27 cellular contexts compared by ENCODE assay signal in the genomic region with DNA sequence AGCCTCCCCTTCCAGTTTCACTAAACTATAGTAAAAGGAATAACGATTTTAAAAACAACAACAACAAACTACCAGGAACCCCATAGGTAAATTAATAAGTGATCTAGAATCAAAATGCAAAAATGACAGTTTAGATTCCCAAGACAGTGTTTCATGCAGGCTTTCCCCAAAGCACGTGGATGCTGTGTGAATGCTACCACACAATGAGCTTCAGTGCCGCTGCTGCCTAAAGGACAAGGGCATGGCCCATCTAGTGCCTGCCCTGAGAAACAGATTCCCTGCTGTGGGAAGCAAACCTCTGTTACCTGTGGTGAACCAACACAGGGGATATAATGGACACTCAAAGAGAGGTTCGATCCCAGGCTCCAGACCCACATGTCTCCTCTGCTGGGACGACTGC. TPM values are rescaled to one million over a fixed set of nuclear protein-coding genes. Genes with fewer than 3 reads are reported as not detected.
"Had no signal": no experiment of that assay in that cellular context is flagged by ENCODE, and none has a peak within 500 bp of the region (broad histone marks: within the 10 kb centered on the region; RNA-seq: fewer than 3 reads in every experiment).

No MANE protein-coding gene starts in this region.

- H3K9me3 Mint-ChIP-seq: activated naive CD4-positive, alpha-beta T cell treated with anti-CD3 and anti-CD28 coated beads for 36 hours; activated naive CD8-positive, alpha-beta T cell treated with anti-CD3 and anti-CD28 coated beads, Interleukin-2, amount 10 ng/mL, durations not matched to agents 7 days and 5 days; IgD-negative memory B cell; WTC11 had no signal

- DNase-seq: activated CD4-positive, alpha-beta T cell treated with anti-CD3 and anti-CD28 coated beads, Interleukin-2, amount 50 U/mL, for 4 hours; activated CD4-positive, CD25-positive, alpha-beta regulatory T cell treated with anti-CD3 and anti-CD28 coated beads, Interleukin-2, amount 50 U/mL, for 72 hours; activated CD8-positive, alpha-beta memory T cell treated with anti-CD3 and anti-CD28 coated beads, Interleukin-2, amount 50 U/mL, for 48 hours; activated CD8-positive, alpha-beta T cell treated with anti-CD3 and anti-CD28 coated beads, Interleukin-2, amount 10 ng/mL, durations not matched to agents 7 days and 5 days; activated gamma-delta T cell; activated naive CD4-positive, alpha-beta T cell treated with anti-CD3 and anti-CD28 coated beads for 36 hours; activated naive CD8-positive, alpha-beta T cell treated with anti-CD3 and anti-CD28 coated beads, Interleukin-2, amount 10 ng/mL, durations not matched to agents 7 days and 5 days; activated T-cell treated with anti-CD3 and anti-CD28 coated beads, Interleukin-2, amount 50 U/mL, for 1 hour; aorta; central memory CD4-positive, alpha-beta T cell; KG1; NCI-H1048; NCI-H1694 treated with DMSO at 0.1 percent for 48 hours; NCI-H2029 treated with DMSO at 0.1 percent for 48 hours; NCI-H345; NCI-H510A; NCI-H526 treated with DMSO at 0.1 percent for 48 hours; NK-92 treated with Interleukin-12 subunit alpha and Interleukin-12 subunit beta, amount 100 ng/mL, for 24 hours; OCI-M1; SIG-M5; T-helper 17 cell; T-helper 9 cell had no signal

- H3K36me3 ChIP-seq: breast epithelium had no signal

- H3K4me3 ChIP-seq: breast epithelium had no signal

- H3K9me3 ChIP-seq: breast epithelium had no signal

- H3K27me3 ChIP-seq: breast epithelium had no signal

- H3K36me3 Mint-ChIP-seq: activated naive CD8-positive, alpha-beta T cell treated with anti-CD3 and anti-CD28 coated beads, Interleukin-2, amount 10 ng/mL, durations not matched to agents 7 days and 5 days; IgD-negative memory B cell; WTC11 had no signal

- H3K4me1 ChIP-seq: breast epithelium had no signal

- H3K4me3 Mint-ChIP-seq: activated CD8-positive, alpha-beta T cell treated with anti-CD3 and anti-CD28 coated beads, Interleukin-2, amount 10 ng/mL, durations not matched to agents 7 days and 5 days; activated naive CD4-positive, alpha-beta T cell treated with anti-CD3 and anti-CD28 coated beads for 36 hours; activated naive CD8-positive, alpha-beta T cell treated with anti-CD3 and anti-CD28 coated beads, Interleukin-2, amount 10 ng/mL, durations not matched to agents 7 days and 5 days; IgD-negative memory B cell; T-helper 17 cell; WTC11 had no signal

- ATAC-seq: activated CD8-positive, alpha-beta T cell treated with anti-CD3 and anti-CD28 coated beads, Interleukin-2, amount 10 ng/mL, durations not matched to agents 7 days and 5 days; T-helper 17 cell; WTC11 had no signal

- H3K27ac Mint-ChIP-seq: activated CD8-positive, alpha-beta T cell treated with anti-CD3 and anti-CD28 coated beads, Interleukin-2, amount 10 ng/mL, durations not matched to agents 7 days and 5 days; activated naive CD4-positive, alpha-beta T cell treated with anti-CD3 and anti-CD28 coated beads for 36 hours; activated naive CD8-positive, alpha-beta T cell treated with anti-CD3 and anti-CD28 coated beads, Interleukin-2, amount 10 ng/mL, durations not matched to agents 7 days and 5 days; IgD-negative memory B cell; T-helper 17 cell; WTC11 had no signal

- H3K27ac ChIP-seq: breast epithelium had no signal

- H3K4me1 Mint-ChIP-seq: activated naive CD8-positive, alpha-beta T cell treated with anti-CD3 and anti-CD28 coated beads, Interleukin-2, amount 10 ng/mL, durations not matched to agents 7 days and 5 days had no signal

- H3K27me3 Mint-ChIP-seq: activated naive CD8-positive, alpha-beta T cell treated with anti-CD3 and anti-CD28 coated beads, Interleukin-2, amount 10 ng/mL, durations not matched to agents 7 days and 5 days; T-helper 17 cell had no signal

RNA-seq across cellular contexts. Expression of a gene that starts 23.7 kb away (rescaled TPM):
- total RNA-seq: activated CD8-positive, alpha-beta T cell treated with anti-CD3 and anti-CD28 coated beads, Interleukin-2, amount 10 ng/mL, durations not matched to agents 7 days and 5 days; activated naive CD4-positive, alpha-beta T cell treated with anti-CD3 and anti-CD28 coated beads for 36 hours; activated naive CD8-positive, alpha-beta T cell treated with anti-CD3 and anti-CD28 coated beads, Interleukin-2, amount 10 ng/mL, durations not matched to agents 7 days and 5 days; LHCN-M2; M059J; T-helper 17 cell had no signal
- polyA plus RNA-seq: IgD-negative memory B cell had no signal
